22 cellular contexts compared by ENCODE assay signal in genomic region chr18:23066060-23066459, GRCh38.
"Had no signal": no experiment of that assay in that cellular context is flagged by ENCODE, and none has a peak within 500 bp of the region (broad histone marks: within the 10 kb centered on the region; RNA-seq: fewer than 3 reads in every experiment).

No MANE protein-coding gene starts in this region.

- DNase-seq: activated CD8-positive, alpha-beta memory T cell treated with anti-CD3 and anti-CD28 coated beads for 24 hours; activated CD8-positive, alpha-beta memory T cell treated with anti-CD3 and anti-CD28 coated beads, Interleukin-2, amount 50 U/mL, for 4 hours; activated naive CD4-positive, alpha-beta T cell; activated naive CD8-positive, alpha-beta T cell treated with anti-CD3 and anti-CD28 coated beads for 36 hours; activated T-cell treated with anti-CD3 and anti-CD28 coated beads, Interleukin-2, amount 50 U/mL, for 24 hours; amniotic stem cell; esophagus squamous epithelium; foreskin fibroblast; left colon; mucosa of descending colon; occipital lobe; sigmoid colon; spleen; stimulated activated CD4-positive, alpha-beta T cell treated with anti-CD3 and anti-CD28 coated beads, Interleukin-4, amount 100 ng/mL, for 1 hour; stimulated activated naive CD4-positive, alpha-beta T cell; T-helper 1 cell had no signal

- H3K9me3 ChIP-seq: breast epithelium, esophagus squamous epithelium, mucosa of descending colon, sigmoid colon, thoracic aorta had no signal

- H3K36me3 ChIP-seq: breast epithelium, esophagus squamous epithelium, sigmoid colon, spleen, thoracic aorta had no signal

- H3K27ac ChIP-seq: coronary artery, esophagus squamous epithelium, sigmoid colon, thoracic aorta had no signal

- H3K4me3 Mint-ChIP-seq: activated naive CD8-positive, alpha-beta T cell treated with anti-CD3 and anti-CD28 coated beads for 36 hours; activated T-cell treated with anti-CD3 and anti-CD28 coated beads, Interleukin-2, amount 50 U/mL, for 24 hours; activated T-helper 17 cell treated with anti-CD3 and anti-CD28 coated beads, Interleukin-2, amount 50 U/mL, for 72 hours; memory B cell; type B pancreatic cell had no signal

- H3K27ac Mint-ChIP-seq: activated naive CD8-positive, alpha-beta T cell treated with anti-CD3 and anti-CD28 coated beads for 36 hours; activated T-cell treated with anti-CD3 and anti-CD28 coated beads, Interleukin-2, amount 50 U/mL, for 24 hours; activated T-helper 17 cell treated with anti-CD3 and anti-CD28 coated beads, Interleukin-2, amount 50 U/mL, for 72 hours; memory B cell; type B pancreatic cell had no signal

- H3K27me3 Mint-ChIP-seq: activated naive CD8-positive, alpha-beta T cell treated with anti-CD3 and anti-CD28 coated beads for 36 hours; activated T-cell treated with anti-CD3 and anti-CD28 coated beads, Interleukin-2, amount 50 U/mL, for 24 hours; activated T-helper 17 cell treated with anti-CD3 and anti-CD28 coated beads, Interleukin-2, amount 50 U/mL, for 72 hours; memory B cell; type B pancreatic cell had no signal

- ATAC-seq: activated T-helper 17 cell treated with anti-CD3 and anti-CD28 coated beads, Interleukin-2, amount 50 U/mL, for 72 hours; left colon; mucosa of descending colon had no signal

- H3K4me1 ChIP-seq: breast epithelium, esophagus squamous epithelium had no signal

- H3K27me3 ChIP-seq: breast epithelium, esophagus squamous epithelium, sigmoid colon, spleen had no signal

- H3K4me3 ChIP-seq: breast epithelium, coronary artery, esophagus squamous epithelium, mucosa of descending colon, sigmoid colon, spleen, thoracic aorta had no signal
